In the genomic region with DNA sequence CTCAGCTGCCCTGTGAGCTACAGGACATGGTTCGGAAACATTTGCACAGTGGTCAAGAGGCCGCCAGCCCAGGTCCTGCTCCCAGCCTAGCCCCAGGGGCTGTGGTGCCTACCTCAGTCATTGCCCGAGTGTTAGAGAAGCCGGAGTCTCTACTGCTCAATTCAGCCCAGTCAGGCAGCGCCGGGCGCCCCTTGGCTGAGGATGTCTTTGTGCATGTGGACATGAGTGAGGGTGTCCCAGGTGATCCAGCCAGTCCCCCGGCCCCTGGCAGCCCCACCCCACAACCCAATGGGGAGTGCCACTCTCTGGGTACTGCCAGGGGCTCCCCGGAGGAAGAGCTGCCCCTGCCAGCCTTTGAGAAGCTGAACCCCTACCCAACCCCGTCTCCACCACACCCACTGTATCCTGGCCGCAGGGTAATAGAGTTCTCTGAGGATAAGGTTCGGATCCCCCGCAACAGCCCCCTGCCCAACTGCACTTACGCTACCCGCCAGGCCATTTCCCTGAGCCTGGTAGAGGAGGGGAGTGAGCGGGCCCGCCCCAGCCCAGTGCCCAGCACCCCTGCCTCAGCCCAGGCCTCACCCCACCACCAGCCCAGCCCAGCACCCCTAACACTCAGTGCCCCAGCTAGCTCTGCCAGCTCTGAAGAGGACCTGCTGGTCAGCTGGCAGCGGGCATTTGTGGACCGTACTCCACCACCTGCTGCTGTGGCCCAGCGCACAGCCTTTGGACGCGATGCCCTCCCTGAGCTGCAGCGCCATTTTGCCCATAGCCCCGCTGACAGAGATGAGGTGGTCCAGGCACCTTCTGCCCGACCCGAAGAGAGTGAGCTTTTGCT, we compare ENCODE assay signal across 19 cellular contexts. TPM values are rescaled to one million over a fixed set of nuclear protein-coding genes. Genes with fewer than 3 reads are reported as not detected.
DNase-seq lines count a peak whose midpoint lies in the region; ATAC-seq, FAIRE-seq and TF ChIP-seq lines count a peak whose summit lies in the region.
"Had no signal": no experiment of that assay in that cellular context is flagged by ENCODE, and none has a peak within 500 bp of the region (broad histone marks: within the 10 kb centered on the region; RNA-seq: fewer than 3 reads in every experiment).

No MANE protein-coding gene starts in this region.

- H3K4me3 ChIP-seq in HepG2 (replicated peaks in 1 of 3; ENCODE audit: insufficient read depth in 1 of 3, low read depth in 2 of 3, low read length in 3 of 3) (no peak overlapping the region), right lobe of liver (no peak overlapping the region)
- H3K4me3 ChIP-seq: BLaER1 treated with 17β-estradiol and CSF1 and Interleukin-3, amounts not matched to agents 10 nM and 100 nM had no signal

- no peaks in the 10 kb centered on the region for H3K79me2 ChIP-seq in HepG2 (ENCODE audit: insufficient read depth, low read length)

- intact Hi-C loops in HepG2 (cut with micrococcal nuclease; ENCODE audit: unreplicated experiment), result loop anchor here (5.0 kb wide), 2 partner anchors 118 to 243 kb away; no protein-coding TSS in a partner anchor
- intact Hi-C loops in right lobe of liver (cut with DNase I), result loop anchor here (5.0 kb wide), 1 partner anchor 53 kb away; no protein-coding TSS in a partner anchor
- intact Hi-C loops in posterior vena cava (cut with DNase I), result loop anchor here (5.0 to 10.0 kb wide), 4 partner anchors 48 to 243 kb away; a partner anchor contains a TSS

- H3K36me3 Mint-ChIP-seq in activated naive CD8-positive, alpha-beta T cell treated with anti-CD3 and anti-CD28 coated beads, Interleukin-2, amount 10 ng/mL, durations not matched to agents 7 days and 5 days, result peaks cover 9% of the 10 kb centered on the region
- H3K36me3 Mint-ChIP-seq in stimulated activated naive B cell treated with anti-CD40 and anti-IgM and Interleukin-4, amounts not matched to agents 10 μg/mL and 1 μg/mL and 100 μg/mL, for 72 hours, result peaks cover 23 to 49% of the 10 kb centered on the region in 2 donors

- H3K4me3 Mint-ChIP-seq in activated naive CD8-positive, alpha-beta T cell treated with anti-CD3 and anti-CD28 coated beads, Interleukin-2, amount 10 ng/mL, durations not matched to agents 7 days and 5 days, result no peak overlapping the region
- no peak overlapping the region for H3K4me3 Mint-ChIP-seq in stimulated activated naive B cell treated with anti-CD40 and anti-IgM and Interleukin-4, amounts not matched to agents 10 μg/mL and 1 μg/mL and 100 μg/mL, for 72 hours
- H3K4me3 Mint-ChIP-seq: IgD-negative memory B cell had no signal

- TF ChIP-seq POLR2A in HepG2 (IDR thresholded peaks at IDR 0.05; ENCODE audit: insufficient read depth in 1 of 2, low read depth in 2 of 2, low read length in 2 of 2) (no peak), right lobe of liver (IDR thresholded peaks at IDR 0.05) (no peak)

- H3K27ac ChIP-seq in HepG2 (ENCODE audit: extremely low read length, insufficient read depth, low read length) (no peak overlapping the region), right lobe of liver (no peak overlapping the region)
- H3K27ac ChIP-seq: KMS-11 had no signal

- TF ChIP-seq EP300 in HepG2 (IDR thresholded peaks at IDR 0.05; ENCODE audit: low read depth in 2 of 2, low read length in 2 of 2), result no peak
- TF ChIP-seq EP300 in HepG2 (CRISPR knock-in tag; IDR thresholded peaks at IDR 0.05; ENCODE audit: borderline replicate concordance), result no peak

- POLR2A ChIA-PET in HepG2 (lab: Yijun Ruan, JAX), result interaction anchor here (0.5 to 2.7 kb wide), 6 partner anchors 9 to 136 kb away, joined by 3 to 18 read pairs (median 8); a partner anchor contains a TSS
- POLR2A ChIA-PET in activated naive CD8-positive, alpha-beta T cell treated with anti-CD3 and anti-CD28 coated beads, Interleukin-2, amount 10 ng/mL, durations not matched to agents 7 days and 5 days (lab: Charles Lee), result interaction anchor here (1.0 to 3.4 kb wide), 2 partner anchors 12 to 27 kb away, joined by 3 to 19 read pairs; a partner anchor contains a TSS

- no peaks in the 10 kb centered on the region for H4K20me1 ChIP-seq in HepG2 (ENCODE audit: insufficient read depth, low read length)

- ATAC-seq in HepG2 (no peak), right lobe of liver (no peak), GM18511 (IDR thresholded peaks at IDR 0.05; ENCODE audit: unreplicated experiment) (no peak), HG03135 (IDR thresholded peaks at IDR 0.05; ENCODE audit: unreplicated experiment) (no peak)
- no peak for ATAC-seq in activated naive CD8-positive, alpha-beta T cell treated with anti-CD3 and anti-CD28 coated beads, Interleukin-2, amount 10 ng/mL, durations not matched to agents 7 days and 5 days (ENCODE audit: low read depth)
- ATAC-seq in stimulated activated naive B cell treated with anti-CD40 and anti-IgM and Interleukin-4, amounts not matched to agents 10 μg/mL and 1 μg/mL and 100 μg/mL, for 72 hours (replicated peaks), result no peak

- TF ChIP-seq CTCF in HepG2 (CRISPR knock-in tag; IDR thresholded peaks at IDR 0.05), result no peak
- TF ChIP-seq CTCF in right lobe of liver (IDR thresholded peaks at IDR 0.05), result no peak

- peaks cover 3 to 7% of the 10 kb centered on the region in 2 experiments; a peak in 4 of 5 replicates for H3K27me3 ChIP-seq in HepG2 (ENCODE audit: control insufficient read depth in 1 of 2, insufficient read depth in 2 of 2, low read length in 2 of 2)
- no peaks in the 10 kb centered on the region for H3K27me3 ChIP-seq in right lobe of liver

- no TSS peak for BruUV-seq in HepG2 (replicated peaks; lab: Mats Ljungman, UMichigan)

- H3K4me2 ChIP-seq in HepG2 (ENCODE audit: low read depth, low read length), result no peak overlapping the region
- H3K4me2 ChIP-seq: KMS-11 had no signal

- H3K4me1 ChIP-seq in HepG2 (ENCODE audit: insufficient read depth, low read length), result peaks cover 43% of the 10 kb centered on the region
- H3K4me1 ChIP-seq in right lobe of liver, result peaks cover 0 to 9% (median 2%) of the 10 kb centered on the region in 4 donors

- no peak for FAIRE-seq in HepG2 (lab: Jason Lieb, UNC)
- FAIRE-seq: GM18507, GM19239 had no signal

- TF ChIP-seq RAD21 in HepG2 (CRISPR knock-in tag; IDR thresholded peaks at IDR 0.05), result no peak

- H3K9me3 ChIP-seq in HepG2 (ENCODE audit: low read length) (no peaks in the 10 kb centered on the region), right lobe of liver (no peaks in the 10 kb centered on the region)
- H3K9me3 ChIP-seq: BLaER1 treated with 17β-estradiol and CSF1 and Interleukin-3, amounts not matched to agents 10 nM and 100 nM had no signal

- H3K36me3 ChIP-seq in HepG2 (replicated peaks in 1 of 2; ENCODE audit: control insufficient read depth in 1 of 2, insufficient read depth in 2 of 2, low read length in 2 of 2), result peaks cover 32 to 43% of the 10 kb centered on the region in 2 experiments
- H3K36me3 ChIP-seq in right lobe of liver, result peaks cover 0 to 38% (median 9%) of the 10 kb centered on the region in 4 donors

- WGBS in HepG2 (ENCODE audit: low lambda C conversion rate), result 92% methylated on average over 19 of the region's 26 CpGs
- 67% methylated on average over 3 of the region's 26 CpGs for WGBS in right lobe of liver (ENCODE audit: insufficient coverage, low coverage, low lambda C conversion rate, missing lambda C conversion rate)

- CTCF ChIA-PET in HepG2 (lab: Yijun Ruan, JAX; ENCODE audit: low intra/inter-chr PET ratio, low total read pairs), result interaction anchor here (1.1 to 3.0 kb wide), 2 partner anchors 9 to 50 kb away, joined by 3 to 39 read pairs; a partner anchor contains a TSS

- no peak overlapping the region for H2AFZ ChIP-seq in HepG2 (ENCODE audit: low read length)

- H3K27ac Mint-ChIP-seq in activated naive CD8-positive, alpha-beta T cell treated with anti-CD3 and anti-CD28 coated beads, Interleukin-2, amount 10 ng/mL, durations not matched to agents 7 days and 5 days, result peak overlapping the region; percentile 48
- no peak overlapping the region for H3K27ac Mint-ChIP-seq in stimulated activated naive B cell treated with anti-CD40 and anti-IgM and Interleukin-4, amounts not matched to agents 10 μg/mL and 1 μg/mL and 100 μg/mL, for 72 hours

- peaks cover 18% of the 10 kb centered on the region for H3K27me3 Mint-ChIP-seq in activated naive CD8-positive, alpha-beta T cell treated with anti-CD3 and anti-CD28 coated beads, Interleukin-2, amount 10 ng/mL, durations not matched to agents 7 days and 5 days
- peaks cover 18 to 22% of the 10 kb centered on the region in 2 donors for H3K27me3 Mint-ChIP-seq in stimulated activated naive B cell treated with anti-CD40 and anti-IgM and Interleukin-4, amounts not matched to agents 10 μg/mL and 1 μg/mL and 100 μg/mL, for 72 hours

- H3K4me1 Mint-ChIP-seq in activated naive CD8-positive, alpha-beta T cell treated with anti-CD3 and anti-CD28 coated beads, Interleukin-2, amount 10 ng/mL, durations not matched to agents 7 days and 5 days, result peaks cover 9% of the 10 kb centered on the region
- H3K4me1 Mint-ChIP-seq in stimulated activated naive B cell treated with anti-CD40 and anti-IgM and Interleukin-4, amounts not matched to agents 10 μg/mL and 1 μg/mL and 100 μg/mL, for 72 hours, result peaks cover 21 to 33% of the 10 kb centered on the region in 2 donors

- no peak overlapping the region for H3K9ac ChIP-seq in HepG2 (ENCODE audit: insufficient read depth, low read depth, low read length)
- H3K9ac ChIP-seq: KMS-11 had no signal

- DNase-seq in HepG2 (ENCODE audit: low spot score) (no peak), right lobe of liver (no peak), posterior vena cava (ENCODE audit: low spot score) (peak; percentile 74)
- no peak for DNase-seq in activated naive CD8-positive, alpha-beta T cell treated with anti-CD3 and anti-CD28 coated beads, Interleukin-2, amount 10 ng/mL, durations not matched to agents 7 days and 5 days
- DNase-seq in stimulated activated naive B cell treated with anti-CD40 and anti-IgM and Interleukin-4, amounts not matched to agents 10 μg/mL and 1 μg/mL and 100 μg/mL, for 72 hours, result no peak
- DNase-seq: ACHN; Calu3; CD4-positive, CD25-positive, alpha-beta regulatory T cell; DMS 273 treated with DMSO at 0.1 percent for 48 hours; GOT3; HCEC 1CT had no signal

- no peaks in the 10 kb centered on the region for H3K9me3 Mint-ChIP-seq in activated naive CD8-positive, alpha-beta T cell treated with anti-CD3 and anti-CD28 coated beads, Interleukin-2, amount 10 ng/mL, durations not matched to agents 7 days and 5 days
- no peaks in the 10 kb centered on the region for H3K9me3 Mint-ChIP-seq in stimulated activated naive B cell treated with anti-CD40 and anti-IgM and Interleukin-4, amounts not matched to agents 10 μg/mL and 1 μg/mL and 100 μg/mL, for 72 hours
- H3K9me3 Mint-ChIP-seq: CD4-positive, CD25-positive, alpha-beta regulatory T cell had no signal

- in situ Hi-C loops in HepG2 (cut with HindIII; ENCODE audit: extremely low pct_ligation_motif_present, low pct_unique_long_range_greater_than_20kb), result no loop called here

RNA-seq across cellular contexts. Expression of a gene that starts 5.2 kb away (rescaled TPM):
- 0.11 and 0.17 TPM in 2 replicates for total RNA-seq in HepG2 (2016; rRNA removed; fragmentation: Illumina TruSeq; extraction: Trizol)
- total RNA-seq in HepG2 (2016; cell fraction: cytosol; rRNA removed; fragmentation: Illumina TruSeq; extraction: Trizol; ENCODE audit: low read depth), result 0.20 TPM in 1 of 2 replicates, not detected in the other
- total RNA-seq in HepG2 (2016; cell fraction: insoluble cytoplasmic fraction; rRNA removed; fragmentation: Illumina TruSeq; extraction: Trizol), result 0.16 and 0.22 TPM in 2 replicates
- total RNA-seq in HepG2 (2016; cell fraction: membrane; rRNA removed; fragmentation: Illumina TruSeq; extraction: Trizol), result 0.25 and 0.45 TPM in 2 replicates
- total RNA-seq in HepG2 (2016; cell fraction: nucleus; rRNA removed; fragmentation: Illumina TruSeq; extraction: Trizol), result 0.28 TPM in 1 of 2 replicates, not detected in the other
- polyA plus RNA-seq in HepG2 (2011; rRNA removed), result 0.08 and 0.12 TPM in 2 replicates
- polyA plus RNA-seq in HepG2 (2011; cell fraction: cytosol; rRNA removed), result 0.05 and 0.11 TPM in 2 replicates
- polyA plus RNA-seq in HepG2 (2011; cell fraction: nucleus; rRNA removed), result 0.28 and 0.39 TPM in 2 replicates
- 0.12 and 0.17 TPM in 2 replicates for polyA plus RNA-seq in HepG2 (2012)
- 0.10 and 0.14 TPM in 2 replicates for polyA plus RNA-seq in HepG2 (2016; cell fraction: cytosol; fragmentation: Illumina TruSeq; extraction: Trizol; ENCODE audit: low read depth)
- polyA plus RNA-seq in HepG2 (2016; cell fraction: insoluble cytoplasmic fraction; fragmentation: Illumina TruSeq; extraction: Trizol; ENCODE audit: low read depth), result 0.19 and 0.41 TPM in 2 replicates
- 0.17 and 0.19 TPM in 2 replicates for polyA plus RNA-seq in HepG2 (2016; cell fraction: membrane; fragmentation: Illumina TruSeq; extraction: Trizol; ENCODE audit: low read depth)
- polyA plus RNA-seq in HepG2 (2016; cell fraction: nucleus; fragmentation: Illumina TruSeq; extraction: Trizol; ENCODE audit: insufficient read depth, low read depth), result not detected in 2 replicates
- 0.06 and 0.09 TPM in 2 replicates for polyA minus RNA-seq in HepG2 (2011; rRNA and poly(A)+ RNA removed; ENCODE audit: low replicate concordance)
- polyA minus RNA-seq in HepG2 (2011; cell fraction: cytosol; rRNA and poly(A)+ RNA removed), result not detected in 2 replicates
- 0.50 and 0.77 TPM in 2 replicates for polyA minus RNA-seq in HepG2 (2011; cell fraction: nucleus; rRNA and poly(A)+ RNA removed)
- under 1 TPM in 5 of 6 experiments, not detected in 1; 0.12 to 0.43 (median 0.26) TPM for total RNA-seq in right lobe of liver
- under 1 TPM; 0.33 to 0.37 TPM for total RNA-seq in activated naive CD8-positive, alpha-beta T cell treated with anti-CD3 and anti-CD28 coated beads, Interleukin-2, amount 10 ng/mL, durations not matched to agents 7 days and 5 days
- total RNA-seq in posterior vena cava, result under 1 TPM; 0.69 to 0.90 TPM
- total RNA-seq: Daoy had no signal
- polyA plus RNA-seq: CD4-positive, CD25-positive, alpha-beta regulatory T cell; IgD-negative memory B cell had no signal

RNA-seq across cellular contexts. Expression of a gene that starts 11.8 kb away (rescaled TPM):
- total RNA-seq in HepG2 (2016; rRNA removed; fragmentation: Illumina TruSeq; extraction: Trizol) (51.2 and 107 TPM in 2 replicates), right lobe of liver (10 to 100 TPM; 58.9 to 70.0 (median 62.7) TPM), posterior vena cava (10 to 100 TPM; 54.6 to 61.3 TPM)
- total RNA-seq in HepG2 (2016; cell fraction: cytosol; rRNA removed; fragmentation: Illumina TruSeq; extraction: Trizol; ENCODE audit: low read depth), result 19.3 and 20.8 TPM in 2 replicates
- total RNA-seq in HepG2 (2016; cell fraction: insoluble cytoplasmic fraction; rRNA removed; fragmentation: Illumina TruSeq; extraction: Trizol), result 52.6 and 108 TPM in 2 replicates
- total RNA-seq in HepG2 (2016; cell fraction: membrane; rRNA removed; fragmentation: Illumina TruSeq; extraction: Trizol), result 31.6 and 33.9 TPM in 2 replicates
- total RNA-seq in HepG2 (2016; cell fraction: nucleus; rRNA removed; fragmentation: Illumina TruSeq; extraction: Trizol), result 73.3 and 83.7 TPM in 2 replicates
- polyA plus RNA-seq in HepG2 (2011; rRNA removed), result 206 and 248 TPM in 2 replicates
- 157 and 165 TPM in 2 replicates for polyA plus RNA-seq in HepG2 (2011; cell fraction: cytosol; rRNA removed)
- polyA plus RNA-seq in HepG2 (2011; cell fraction: nucleus; rRNA removed), result 258 and 264 TPM in 2 replicates
- polyA plus RNA-seq in HepG2 (2012), result 74.4 and 84.6 TPM in 2 replicates
- polyA plus RNA-seq in HepG2 (2016; cell fraction: cytosol; fragmentation: Illumina TruSeq; extraction: Trizol; ENCODE audit: low read depth), result 20.5 and 25.2 TPM in 2 replicates
- 66.6 and 70.3 TPM in 2 replicates for polyA plus RNA-seq in HepG2 (2016; cell fraction: insoluble cytoplasmic fraction; fragmentation: Illumina TruSeq; extraction: Trizol; ENCODE audit: low read depth)
- polyA plus RNA-seq in HepG2 (2016; cell fraction: membrane; fragmentation: Illumina TruSeq; extraction: Trizol; ENCODE audit: low read depth), result 36.5 and 37.7 TPM in 2 replicates
- 171 and 181 TPM in 2 replicates for polyA plus RNA-seq in HepG2 (2016; cell fraction: nucleus; fragmentation: Illumina TruSeq; extraction: Trizol; ENCODE audit: insufficient read depth, low read depth)
- 223 and 558 TPM in 2 replicates for polyA minus RNA-seq in HepG2 (2011; rRNA and poly(A)+ RNA removed; ENCODE audit: low replicate concordance)
- 65.6 and 67.3 TPM in 2 replicates for polyA minus RNA-seq in HepG2 (2011; cell fraction: cytosol; rRNA and poly(A)+ RNA removed)
- 65.1 and 74.2 TPM in 2 replicates for polyA minus RNA-seq in HepG2 (2011; cell fraction: nucleus; rRNA and poly(A)+ RNA removed)
- total RNA-seq in activated naive CD8-positive, alpha-beta T cell treated with anti-CD3 and anti-CD28 coated beads, Interleukin-2, amount 10 ng/mL, durations not matched to agents 7 days and 5 days, result 10 to 100 TPM; 63.2 to 71.8 TPM

RNA-seq across cellular contexts. Expression of a gene that starts 11.9 kb away (rescaled TPM):
- 72.2 and 75.6 TPM in 2 replicates for total RNA-seq in HepG2 (2016; rRNA removed; fragmentation: Illumina TruSeq; extraction: Trizol)
- 19.4 and 24.1 TPM in 2 replicates for total RNA-seq in HepG2 (2016; cell fraction: cytosol; rRNA removed; fragmentation: Illumina TruSeq; extraction: Trizol; ENCODE audit: low read depth)
- 70.2 and 74.8 TPM in 2 replicates for total RNA-seq in HepG2 (2016; cell fraction: insoluble cytoplasmic fraction; rRNA removed; fragmentation: Illumina TruSeq; extraction: Trizol)
- total RNA-seq in HepG2 (2016; cell fraction: membrane; rRNA removed; fragmentation: Illumina TruSeq; extraction: Trizol), result 23.7 and 25.3 TPM in 2 replicates
- total RNA-seq in HepG2 (2016; cell fraction: nucleus; rRNA removed; fragmentation: Illumina TruSeq; extraction: Trizol), result 59.4 and 67.1 TPM in 2 replicates
- 55.2 and 62.6 TPM in 2 replicates for polyA plus RNA-seq in HepG2 (2011; rRNA removed)
- polyA plus RNA-seq in HepG2 (2011; cell fraction: cytosol; rRNA removed), result 38.9 and 45.7 TPM in 2 replicates
- polyA plus RNA-seq in HepG2 (2011; cell fraction: nucleus; rRNA removed), result 96.3 and 102 TPM in 2 replicates
- 50.7 and 62.3 TPM in 2 replicates for polyA plus RNA-seq in HepG2 (2012)
- 7.2 and 7.7 TPM in 2 replicates for polyA plus RNA-seq in HepG2 (2016; cell fraction: cytosol; fragmentation: Illumina TruSeq; extraction: Trizol; ENCODE audit: low read depth)
- polyA plus RNA-seq in HepG2 (2016; cell fraction: insoluble cytoplasmic fraction; fragmentation: Illumina TruSeq; extraction: Trizol; ENCODE audit: low read depth), result 58.7 and 61.6 TPM in 2 replicates
- 9.7 and 11.7 TPM in 2 replicates for polyA plus RNA-seq in HepG2 (2016; cell fraction: membrane; fragmentation: Illumina TruSeq; extraction: Trizol; ENCODE audit: low read depth)
- polyA plus RNA-seq in HepG2 (2016; cell fraction: nucleus; fragmentation: Illumina TruSeq; extraction: Trizol; ENCODE audit: insufficient read depth, low read depth), result 97.9 and 104 TPM in 2 replicates
- polyA minus RNA-seq in HepG2 (2011; rRNA and poly(A)+ RNA removed; ENCODE audit: low replicate concordance), result 40.9 and 99.4 TPM in 2 replicates
- polyA minus RNA-seq in HepG2 (2011; cell fraction: cytosol; rRNA and poly(A)+ RNA removed), result 17.0 and 20.2 TPM in 2 replicates
- polyA minus RNA-seq in HepG2 (2011; cell fraction: nucleus; rRNA and poly(A)+ RNA removed), result 41.5 and 42.6 TPM in 2 replicates
- 10 to 100 TPM; 12.2 to 17.7 (median 14.1) TPM for total RNA-seq in right lobe of liver
- 10 to 100 TPM; 28.8 to 29.7 TPM for total RNA-seq in activated naive CD8-positive, alpha-beta T cell treated with anti-CD3 and anti-CD28 coated beads, Interleukin-2, amount 10 ng/mL, durations not matched to agents 7 days and 5 days
- 10 to 100 TPM; 23.9 to 31.7 TPM for total RNA-seq in posterior vena cava

RNA-seq across cellular contexts. Expression of a gene that starts 27.6 kb away (rescaled TPM):
- total RNA-seq in HepG2 (2016; rRNA removed; fragmentation: Illumina TruSeq; extraction: Trizol), result 10.2 and 15.7 TPM in 2 replicates
- total RNA-seq in HepG2 (2016; cell fraction: cytosol; rRNA removed; fragmentation: Illumina TruSeq; extraction: Trizol; ENCODE audit: low read depth), result 6.4 and 7.2 TPM in 2 replicates
- 12.5 and 16.8 TPM in 2 replicates for total RNA-seq in HepG2 (2016; cell fraction: insoluble cytoplasmic fraction; rRNA removed; fragmentation: Illumina TruSeq; extraction: Trizol)
- 7.9 and 8.5 TPM in 2 replicates for total RNA-seq in HepG2 (2016; cell fraction: membrane; rRNA removed; fragmentation: Illumina TruSeq; extraction: Trizol)
- 22.6 and 23.5 TPM in 2 replicates for total RNA-seq in HepG2 (2016; cell fraction: nucleus; rRNA removed; fragmentation: Illumina TruSeq; extraction: Trizol)
- polyA plus RNA-seq in HepG2 (2011; rRNA removed), result 41.6 and 48.3 TPM in 2 replicates
- 19.2 and 22.0 TPM in 2 replicates for polyA plus RNA-seq in HepG2 (2011; cell fraction: cytosol; rRNA removed)
- polyA plus RNA-seq in HepG2 (2011; cell fraction: nucleus; rRNA removed), result 220 TPM in 2 replicates
- 27.3 and 28.6 TPM in 2 replicates for polyA plus RNA-seq in HepG2 (2012)
- 2.1 and 2.3 TPM in 2 replicates for polyA plus RNA-seq in HepG2 (2016; cell fraction: cytosol; fragmentation: Illumina TruSeq; extraction: Trizol; ENCODE audit: low read depth)
- polyA plus RNA-seq in HepG2 (2016; cell fraction: insoluble cytoplasmic fraction; fragmentation: Illumina TruSeq; extraction: Trizol; ENCODE audit: low read depth), result 13.6 and 18.5 TPM in 2 replicates
- 6.4 and 6.8 TPM in 2 replicates for polyA plus RNA-seq in HepG2 (2016; cell fraction: membrane; fragmentation: Illumina TruSeq; extraction: Trizol; ENCODE audit: low read depth)
- 89.6 and 90.5 TPM in 2 replicates for polyA plus RNA-seq in HepG2 (2016; cell fraction: nucleus; fragmentation: Illumina TruSeq; extraction: Trizol; ENCODE audit: insufficient read depth, low read depth)
- 17.3 and 27.1 TPM in 2 replicates for polyA minus RNA-seq in HepG2 (2011; rRNA and poly(A)+ RNA removed; ENCODE audit: low replicate concordance)
- 9.3 and 9.7 TPM in 2 replicates for polyA minus RNA-seq in HepG2 (2011; cell fraction: cytosol; rRNA and poly(A)+ RNA removed)
- 38.8 and 46.0 TPM in 2 replicates for polyA minus RNA-seq in HepG2 (2011; cell fraction: nucleus; rRNA and poly(A)+ RNA removed)
- total RNA-seq in right lobe of liver, result 10 to 100 TPM in 5 of 6 experiments, 1 to 10 TPM in 1; 9.2 to 16.0 (median 12.9) TPM
- total RNA-seq in activated naive CD8-positive, alpha-beta T cell treated with anti-CD3 and anti-CD28 coated beads, Interleukin-2, amount 10 ng/mL, durations not matched to agents 7 days and 5 days, result 10 to 100 TPM; 42.7 to 47.6 TPM
- total RNA-seq in posterior vena cava, result 10 to 100 TPM; 23.4 to 25.4 TPM

RNA-seq across cellular contexts. Expression of a gene that starts 49.6 kb away (rescaled TPM):
- total RNA-seq in HepG2 (2016; rRNA removed; fragmentation: Illumina TruSeq; extraction: Trizol) (0.74 and 1.2 TPM in 2 replicates), right lobe of liver (under 1 TPM in 1 of 6 experiments, not detected in 5; 0.13 TPM), posterior vena cava (under 1 TPM; 0.14 to 0.42 TPM)
- total RNA-seq in HepG2 (2016; cell fraction: cytosol; rRNA removed; fragmentation: Illumina TruSeq; extraction: Trizol; ENCODE audit: low read depth), result 0.62 and 0.81 TPM in 2 replicates
- 1.1 and 1.4 TPM in 2 replicates for total RNA-seq in HepG2 (2016; cell fraction: insoluble cytoplasmic fraction; rRNA removed; fragmentation: Illumina TruSeq; extraction: Trizol)
- total RNA-seq in HepG2 (2016; cell fraction: membrane; rRNA removed; fragmentation: Illumina TruSeq; extraction: Trizol), result 0.71 and 1.7 TPM in 2 replicates
- total RNA-seq in HepG2 (2016; cell fraction: nucleus; rRNA removed; fragmentation: Illumina TruSeq; extraction: Trizol), result 0.81 TPM in 2 replicates
- 3.8 and 5.9 TPM in 2 replicates for polyA plus RNA-seq in HepG2 (2011; rRNA removed)
- polyA plus RNA-seq in HepG2 (2011; cell fraction: cytosol; rRNA removed), result 5.4 and 6.3 TPM in 2 replicates
- polyA plus RNA-seq in HepG2 (2011; cell fraction: nucleus; rRNA removed), result 5.7 and 8.0 TPM in 2 replicates
- 3.9 and 4.0 TPM in 2 replicates for polyA plus RNA-seq in HepG2 (2012)
- 1.2 TPM in 2 replicates for polyA plus RNA-seq in HepG2 (2016; cell fraction: cytosol; fragmentation: Illumina TruSeq; extraction: Trizol; ENCODE audit: low read depth)
- 0.61 and 0.65 TPM in 2 replicates for polyA plus RNA-seq in HepG2 (2016; cell fraction: insoluble cytoplasmic fraction; fragmentation: Illumina TruSeq; extraction: Trizol; ENCODE audit: low read depth)
- polyA plus RNA-seq in HepG2 (2016; cell fraction: membrane; fragmentation: Illumina TruSeq; extraction: Trizol; ENCODE audit: low read depth), result 1.1 and 2.0 TPM in 2 replicates
- 1.5 and 2.0 TPM in 2 replicates for polyA plus RNA-seq in HepG2 (2016; cell fraction: nucleus; fragmentation: Illumina TruSeq; extraction: Trizol; ENCODE audit: insufficient read depth, low read depth)
- polyA minus RNA-seq in HepG2 (2011; rRNA and poly(A)+ RNA removed; ENCODE audit: low replicate concordance), result 2.9 and 10.0 TPM in 2 replicates
- 2.9 and 3.3 TPM in 2 replicates for polyA minus RNA-seq in HepG2 (2011; cell fraction: cytosol; rRNA and poly(A)+ RNA removed)
- polyA minus RNA-seq in HepG2 (2011; cell fraction: nucleus; rRNA and poly(A)+ RNA removed), result 1.7 TPM in 2 replicates
- under 1 TPM; 0.30 to 0.37 TPM for total RNA-seq in activated naive CD8-positive, alpha-beta T cell treated with anti-CD3 and anti-CD28 coated beads, Interleukin-2, amount 10 ng/mL, durations not matched to agents 7 days and 5 days
- polyA plus RNA-seq: IgD-negative memory B cell had no signal
